In genomic region chr1:42434340-42434739, GRCh38 we compare ENCODE assay signal across 10 cellular contexts. TPM values are rescaled to one million over a fixed set of nuclear protein-coding genes. Genes with fewer than 3 reads are reported as not detected.
"Had no signal": no experiment of that assay in that cellular context is flagged by ENCODE, and none has a peak within 500 bp of the region (broad histone marks: within the 10 kb centered on the region; RNA-seq: fewer than 3 reads in every experiment).

No MANE protein-coding gene starts in this region.

- ATAC-seq: GM23338, HCT116, K562 had no signal

- H3K4me3 ChIP-seq: GM23338, K562 had no signal

- H3K27ac ChIP-seq: HL-60 had no signal

- H3K4me2 ChIP-seq: GM23338 had no signal

- FAIRE-seq: H1, H54, K562 had no signal

- DNase-seq: H9, IMR-90, KG1 had no signal

RNA-seq across cellular contexts. Expression of gene ZMYND12, which starts 21.5 kb away (rescaled TPM):
- total RNA-seq: H1, HT1080, K562 had no signal
- polyA plus RNA-seq: K562 had no signal

RNA-seq across cellular contexts. Expression of gene RIMKLA, which starts 53.7 kb away (rescaled TPM):
- total RNA-seq: IMR-90 had no signal
- polyA plus RNA-seq: IMR-90, K562 had no signal
